ENCODE assay signal across 11 cellular contexts in genomic region chr12:46124132-46124847, GRCh38.
A peak's percentile ranks its signal among the peaks of the same experiment; 100 is the strongest.
DNase-seq lines count a peak whose midpoint lies in the region; ATAC-seq, FAIRE-seq and TF ChIP-seq lines count a peak whose summit lies in the region.
"Had no signal": no experiment of that assay in that cellular context is flagged by ENCODE, and none has a peak within 500 bp of the region (broad histone marks: within the 10 kb centered on the region; RNA-seq: fewer than 3 reads in every experiment).

No MANE protein-coding gene starts in this region.

- FAIRE-seq in A549 (lab: Jason Lieb, UNC) (no peak), TTC549 (lab: Jason Lieb, UNC) (peak; percentile 89)

- ATAC-seq in A549 (peak; percentile 40 to 49; a peak in 3 of 6 replicates), HG02938 (IDR thresholded peaks at IDR 0.05; ENCODE audit: unreplicated experiment) (peak; percentile 21), GM21717 (IDR thresholded peaks at IDR 0.05; ENCODE audit: unreplicated experiment) (no peak), GM19328 (IDR thresholded peaks at IDR 0.05; ENCODE audit: unreplicated experiment) (no peak)

- no peaks in the 10 kb centered on the region for H3K9me3 ChIP-seq in A549
- H3K9me3 ChIP-seq in suprapubic skin = no peaks in the 10 kb centered on the region
- H3K9me3 ChIP-seq: HAP-1, left lung had no signal

- no peak for TF ChIP-seq RAD21 in A549 (conservative IDR thresholded peaks at IDR 0.05 in 1 of 2, IDR thresholded peaks at IDR 0.05 in 1 of 2)

- H3K4me2 ChIP-seq in A549 = peak overlapping the region; percentile 67

- H3K4me1 ChIP-seq in A549 = peaks cover 14% of the 10 kb centered on the region
- peaks cover 7% of the 10 kb centered on the region for H3K4me1 ChIP-seq in suprapubic skin
- H3K4me1 ChIP-seq: HAP-1 had no signal

- CTCF ChIA-PET in A549 (lab: Yijun Ruan, JAX) = interaction anchor here (0.6 to 4.0 kb wide), 69 partner anchors 8 to 1891 kb away, joined by 3 to 40 read pairs (median 4); no protein-coding TSS in a partner anchor

- no peak for TF ChIP-seq CTCF in A549 (IDR thresholded peaks at IDR 0.05)
- TF ChIP-seq CTCF in kidney epithelial cell (IDR thresholded peaks at IDR 0.05; ENCODE audit: insufficient read depth, low read length, poor library complexity, severe bottlenecking) = no peak
- no peak for TF ChIP-seq CTCF in suprapubic skin (IDR thresholded peaks at IDR 0.05)

- peak in 1 of 2 experiments; percentile 16 for DNase-seq in A549 (ENCODE audit: low read depth in 1 of 2, low spot score in 1 of 2)
- DNase-seq in kidney epithelial cell (ENCODE audit: low read depth) = peak; percentile 14
- no peak for DNase-seq in suprapubic skin (ENCODE audit: low spot score in 2 of 2)
- no peak for DNase-seq in cortex of kidney (lab: John Stamatoyannopoulos, UW)
- DNase-seq: NCI-H2081 treated with DMSO at 0.1 percent for 48 hours had no signal

- WGBS in A549 (ENCODE audit: missing lambda C conversion rate) = 23% methylated on average over 5 of the region's 5 CpGs
- 73% methylated on average over 5 of the region's 5 CpGs for WGBS in suprapubic skin

- no peak for TF ChIP-seq POLR2A in A549 (IDR thresholded peaks at IDR 0.05; ENCODE audit: low read length)
- no peak for TF ChIP-seq POLR2A in suprapubic skin (IDR thresholded peaks at IDR 0.05)

- H3K4me3 ChIP-seq in A549 = peak overlapping the region; percentile 7; the same call in 1 of the 3 replicates
- H3K4me3 ChIP-seq in kidney epithelial cell (ENCODE audit: low read depth, low read length) = no peak overlapping the region
- no peak overlapping the region for H3K4me3 ChIP-seq in suprapubic skin
- H3K4me3 ChIP-seq: HAP-1, left lung had no signal

- H3K36me3 ChIP-seq in kidney epithelial cell (ENCODE audit: control insufficient read depth, insufficient read depth, low read length) (no peaks in the 10 kb centered on the region), suprapubic skin (no peaks in the 10 kb centered on the region)
- H3K36me3 ChIP-seq: HAP-1, left lung had no signal

- peak overlapping the region in 1 of 2 experiments; percentile 17; a peak in 2 of 6 replicates for H3K27ac ChIP-seq in A549
- no peak overlapping the region for H3K27ac ChIP-seq in suprapubic skin
- H3K27ac ChIP-seq: left lung had no signal

- TF ChIP-seq EP300 in A549 (IDR thresholded peaks at IDR 0.05) (no peak), suprapubic skin (IDR thresholded peaks at IDR 0.05) (no peak)

- POLR2A ChIA-PET in A549 (lab: Yijun Ruan, JAX) = interaction anchor here (0.7 kb wide), 1 partner anchor 248 kb away, joined by 3 read pairs; no protein-coding TSS in a partner anchor

- H3K27me3 ChIP-seq in kidney epithelial cell (ENCODE audit: control insufficient read depth, insufficient read depth, low read length) (no peaks in the 10 kb centered on the region), suprapubic skin (no peaks in the 10 kb centered on the region)
- H3K27me3 ChIP-seq: left lung had no signal

TF ChIP-seq in A549, 52 proteins besides CTCF, POLR2A, EP300 and RAD21:
- TF ChIP-seq MAFK (IDR thresholded peaks at IDR 0.05; ENCODE audit: partially characterized antibody) (no peak), CHD2 (IDR thresholded peaks at IDR 0.05; ENCODE audit: low read length, partially characterized antibody) (no peak), HOXB5 (CRISPR knock-in tag; IDR thresholded peaks at IDR 0.05) (no peak), HMGXB4 (CRISPR knock-in tag; IDR thresholded peaks at IDR 0.05; ENCODE audit: borderline replicate concordance) (no peak), ZNF302 (CRISPR knock-in tag; IDR thresholded peaks at IDR 0.05) (no peak)
TF ChIP-seq in A549: peak in this region for 0.

Comparison
In these comparisons a context has a peak if more than half of its experiments do, and no peak if none do; other contexts are left out.
1. ATAC-seq: peak in A549 (2 of 2) and HG02938 (single experiment); none in GM21717 (single experiment) and GM19328 (single experiment).